ENCODE assay signal across 10 cellular contexts in the genomic region with DNA sequence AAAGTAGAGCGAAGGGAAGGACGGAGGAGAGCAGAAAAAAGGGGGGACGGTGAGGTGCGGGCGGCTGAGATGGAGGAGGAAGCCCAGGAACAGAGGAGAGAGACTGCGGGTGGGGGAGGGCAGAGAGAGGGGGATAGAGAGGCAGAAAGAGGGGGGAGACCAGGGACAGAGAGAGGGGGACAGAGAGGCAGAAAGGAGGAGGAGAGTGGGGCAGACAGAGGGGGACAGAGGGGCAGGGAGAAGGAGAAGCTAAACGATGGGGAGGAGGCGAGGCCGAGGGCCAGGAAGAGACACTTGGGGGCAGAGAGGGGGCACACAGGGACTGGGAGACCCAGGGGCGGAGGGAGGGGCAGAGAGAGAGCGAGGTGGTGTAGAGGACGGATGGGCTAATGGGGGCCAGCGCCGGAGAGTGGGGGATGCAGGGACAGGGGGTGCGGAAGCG. TPM values are rescaled to one million over a fixed set of nuclear protein-coding genes. Genes with fewer than 3 reads are reported as not detected.
A peak's percentile ranks its signal among the peaks of the same experiment; 100 is the strongest.
DNase-seq lines count a peak whose midpoint lies in the region; ATAC-seq, FAIRE-seq and TF ChIP-seq lines count a peak whose summit lies in the region.
"Had no signal": no experiment of that assay in that cellular context is flagged by ENCODE, and none has a peak within 500 bp of the region (broad histone marks: within the 10 kb centered on the region; RNA-seq: fewer than 3 reads in every experiment).

No MANE protein-coding gene starts in this region.

- peaks cover 5 to 12% of the 10 kb centered on the region in 2 experiments for H4K20me1 ChIP-seq in H1 (replicated peaks in 1 of 2; ENCODE audit: control insufficient read depth in 1 of 2, insufficient read depth in 2 of 2, low read length in 2 of 2)

- no peak overlapping the region; the same call in 1 of the 2 replicates for H4K8ac ChIP-seq in H1 (ENCODE audit: extremely low read depth, insufficient read depth, low read length)

- no peak for FAIRE-seq in H1 (lab: Jason Lieb, UNC)

- H3K4me1 ChIP-seq in ACC112 (ENCODE audit: control insufficient read depth, insufficient read depth, low read length, unreplicated experiment) (no peaks in the 10 kb centered on the region), H1 (replicated peaks in 1 of 4; ENCODE audit: control insufficient read depth in 3 of 4, insufficient read depth in 4 of 4, low read length in 3 of 4) (peaks cover 6 to 36% (median 19%) of the 10 kb centered on the region in 4 experiments)

- peak overlapping the region; percentile 93; the same call in 1 of the 2 replicates for H2BK12ac ChIP-seq in H1 (ENCODE audit: low read depth, low read length)

- no peak overlapping the region for H2BK20ac ChIP-seq in H1 (ENCODE audit: low read length)

- POLR2A ChIA-PET in H1 (lab: Charles Lee; ENCODE audit: partially characterized antibody): interaction anchor here (0.5 to 1.7 kb wide), 11 partner anchors 9 to 1456 kb away, joined by 3 to 7 read pairs (median 4); a partner anchor contains a TSS

- no peak overlapping the region for H4K91ac ChIP-seq in H1 (replicated peaks; ENCODE audit: insufficient read length, low read length)

- peaks cover 46% of the 10 kb centered on the region for H3K4me1 Mint-ChIP-seq in HFFc6 (ENCODE audit: low read depth)
- peaks cover 20 to 29% of the 10 kb centered on the region in 2 donors for H3K4me1 Mint-ChIP-seq in natural killer cell treated with Interleukin-12 subunit alpha and Interleukin-12 subunit beta and Interleukin-15 and Interleukin-18, amount 100 ng/mL, for 72 hours (ENCODE audit: low read depth in 2 of 2)

- H3K4me2 ChIP-seq in H1 (ENCODE audit: insufficient read depth in 1 of 2, low read depth in 2 of 2, low read length in 2 of 2): peak overlapping the region; percentile 92 to 96

- H2BK15ac ChIP-seq in H1 (ENCODE audit: low read length): no peak overlapping the region

- TF ChIP-seq CTCF in HFFc6 (IDR thresholded peaks at IDR 0.05): no peak
- no peak for TF ChIP-seq CTCF in H1 (IDR thresholded peaks at IDR 0.05; ENCODE audit: control extremely low read depth in 1 of 3, insufficient read depth in 1 of 3, low read depth in 1 of 3, low read length in 3 of 3)

- no peak for TF ChIP-seq POLR2A in H1 (IDR thresholded peaks at IDR 0.05; ENCODE audit: control extremely low read depth in 1 of 2, low read depth in 2 of 2, low read length in 2 of 2)

- H3K4me3 Mint-ChIP-seq in HFFc6: peak overlapping the region; percentile 89
- H3K4me3 Mint-ChIP-seq in natural killer cell treated with Interleukin-12 subunit alpha and Interleukin-12 subunit beta and Interleukin-15 and Interleukin-18, amount 100 ng/mL, for 72 hours: peak overlapping the region; percentile 58

- H3K23ac ChIP-seq in H1 (ENCODE audit: insufficient read length): no peak overlapping the region

- H3K36me3 ChIP-seq in ACC112 (ENCODE audit: insufficient read depth, low read length) (no peaks in the 10 kb centered on the region), H1 (ENCODE audit: control insufficient read depth in 2 of 4, insufficient read depth in 4 of 4, low read length in 3 of 4) (peaks cover 0 to 3% (median 0%) of the 10 kb centered on the region in 4 experiments; a peak in 1 of 8 replicates), MG63 (no peaks in the 10 kb centered on the region)
- H3K36me3 ChIP-seq: left lung had no signal

- H3K79me1 ChIP-seq in H1 (ENCODE audit: low read depth, low read length): no peaks in the 10 kb centered on the region

- H3K36me3 Mint-ChIP-seq in HFFc6 (ENCODE audit: low read depth): peaks cover 8% of the 10 kb centered on the region
- H3K36me3 Mint-ChIP-seq in natural killer cell treated with Interleukin-12 subunit alpha and Interleukin-12 subunit beta and Interleukin-15 and Interleukin-18, amount 100 ng/mL, for 72 hours: peaks cover 19% of the 10 kb centered on the region

- no peak overlapping the region for H2AFZ ChIP-seq in ACC112 (ENCODE audit: low read length, unreplicated experiment)
- no peak overlapping the region for H2AFZ ChIP-seq in H1 (ENCODE audit: low read length)

- DNase-seq in HFFc6: no peak
- peak in 1 of 2 experiments; percentile 64 for DNase-seq in H1 (ENCODE audit: low read depth in 1 of 2, low spot score in 2 of 2)
- no peak for DNase-seq in natural killer cell treated with Interleukin-12 subunit alpha and Interleukin-12 subunit beta and Interleukin-15 and Interleukin-18, amount 100 ng/mL, for 72 hours (ENCODE audit: low spot score)
- no peak for DNase-seq in MG63
- DNase-seq in effector CD8-positive, alpha-beta T cell (lab: John Stamatoyannopoulos, UW): no peak
- no peak for DNase-seq in NCI-H2196 (lab: John Stamatoyannopoulos, UW; ENCODE audit: unreplicated experiment)
- DNase-seq: EL, left lung had no signal

- H3K9me3 ChIP-seq in H1 (ENCODE audit: insufficient read depth in 2 of 2, low read depth in 1 of 2, low read length in 1 of 2) (no peaks in the 10 kb centered on the region), MG63 (no peaks in the 10 kb centered on the region)
- H3K9me3 ChIP-seq: left lung had no signal

- ATAC-seq in natural killer cell treated with Interleukin-12 subunit alpha and Interleukin-12 subunit beta and Interleukin-15 and Interleukin-18, amount 100 ng/mL, for 72 hours: no peak
- no peak for ATAC-seq in GM19035 (IDR thresholded peaks at IDR 0.05; ENCODE audit: unreplicated experiment)
- ATAC-seq: left lung had no signal

- H3K27me3 ChIP-seq in ACC112 (ENCODE audit: insufficient read depth, low read length) (peaks cover 36% of the 10 kb centered on the region), H1 (replicated peaks in 1 of 4; ENCODE audit: control insufficient read depth in 3 of 4, extremely low read depth in 1 of 4, insufficient read depth in 3 of 4, low read length in 3 of 4) (peaks cover 36 to 76% (median 73%) of the 10 kb centered on the region in 4 experiments), MG63 (peaks cover 90% of the 10 kb centered on the region)

- CTCF ChIA-PET in H1 (lab: Charles Lee; ENCODE audit: partially characterized antibody): interaction anchor here (0.6 to 1.3 kb wide), 3 partner anchors 10 to 27 kb away, joined by 3 read pairs; no protein-coding TSS in a partner anchor

- H3K18ac ChIP-seq in H1 (ENCODE audit: extremely low read depth, low read length): peak overlapping the region; percentile 87

- TF ChIP-seq EP300 in H1 (IDR thresholded peaks at IDR 0.05; ENCODE audit: borderline replicate concordance in 1 of 2, low read depth in 2 of 2, low read length in 2 of 2): no peak

- peaks cover 36% of the 10 kb centered on the region for H3K23me2 ChIP-seq in H1 (ENCODE audit: low read depth, low read length)

- H3K27me3 Mint-ChIP-seq in HFFc6 (ENCODE audit: insufficient read depth): peaks cover 33% of the 10 kb centered on the region
- H3K27me3 Mint-ChIP-seq in natural killer cell treated with Interleukin-12 subunit alpha and Interleukin-12 subunit beta and Interleukin-15 and Interleukin-18, amount 100 ng/mL, for 72 hours: peaks cover 68 to 84% of the 10 kb centered on the region in 2 donors

- H3K27ac Mint-ChIP-seq in HFFc6: peak overlapping the region; percentile 5; the same call in 1 of the 2 replicates
- no peak overlapping the region for H3K27ac Mint-ChIP-seq in natural killer cell treated with Interleukin-12 subunit alpha and Interleukin-12 subunit beta and Interleukin-15 and Interleukin-18, amount 100 ng/mL, for 72 hours

- H3K79me2 ChIP-seq in ACC112 (ENCODE audit: control insufficient read depth, insufficient read depth, low read length, unreplicated experiment): peaks cover 3% of the 10 kb centered on the region
- H3K79me2 ChIP-seq in H1 (ENCODE audit: control insufficient read depth in 1 of 2, insufficient read depth in 2 of 2, low read length in 2 of 2): no peaks in the 10 kb centered on the region

- no peak overlapping the region for H2BK5ac ChIP-seq in H1 (ENCODE audit: low read depth, low read length)

- no peak overlapping the region for H3K4ac ChIP-seq in H1 (replicated peaks; ENCODE audit: insufficient read length, low read depth, low read length)

- peak overlapping the region; percentile 78 for H3K4me3 ChIP-seq in ACC112 (ENCODE audit: low read depth, low read length)
- H3K4me3 ChIP-seq in H1 (ENCODE audit: extremely low read depth in 1 of 4, insufficient read depth in 2 of 4, low read depth in 3 of 4, low read length in 4 of 4): peak overlapping the region; percentile 41 to 75 (median 58)
- H3K4me3 ChIP-seq in MG63: no peak overlapping the region

- TF ChIP-seq RAD21 in H1 (IDR thresholded peaks at IDR 0.05 in 1 of 2, conservative IDR thresholded peaks at IDR 0.05 in 1 of 2; ENCODE audit: low read depth in 2 of 2, low read length in 2 of 2): no peak

- no peak overlapping the region for H3K56ac ChIP-seq in H1 (replicated peaks; ENCODE audit: insufficient read length, low read depth, low read length)

- H2BK120ac ChIP-seq in H1 (replicated peaks; ENCODE audit: low read depth, low read length): no peak overlapping the region

- H4K5ac ChIP-seq in H1 (ENCODE audit: insufficient read length, low read depth, low read length): no peak overlapping the region

- no peak overlapping the region; a peak in 1 of 7 replicates for H3K9ac ChIP-seq in H1 (replicated peaks in 1 of 4; ENCODE audit: extremely low read depth in 1 of 4, low read depth in 3 of 4, low read length in 3 of 4)

- no peak overlapping the region for H2AK5ac ChIP-seq in H1 (ENCODE audit: low read depth, low read length)

- H3K27ac ChIP-seq in ACC112 (ENCODE audit: low read depth, low read length) (no peak overlapping the region), H1 (ENCODE audit: low read depth, low read length) (no peak overlapping the region)
- H3K27ac ChIP-seq: left lung had no signal

- no peaks in the 10 kb centered on the region for H3K9me3 Mint-ChIP-seq in HFFc6
- H3K9me3 Mint-ChIP-seq in natural killer cell treated with Interleukin-12 subunit alpha and Interleukin-12 subunit beta and Interleukin-15 and Interleukin-18, amount 100 ng/mL, for 72 hours: no peaks in the 10 kb centered on the region

- WGBS in H1 (ENCODE audit: extremely low coverage in 1 of 2, insufficient coverage in 1 of 2, insufficient read length in 1 of 2, insufficient replicate concordance in 2 of 2, low coverage in 1 of 2, low lambda C conversion rate in 2 of 2, missing lambda C conversion rate in 1 of 2), 2 experiments: 11% methylated on average over 2 of the region's 16 CpGs; no CpG with 5 or more reads in 1 of the 2 experiments

- no peak overlapping the region for H3K14ac ChIP-seq in H1 (ENCODE audit: insufficient read length)

RNA-seq across cellular contexts. Expression of a gene that starts 0.7 kb away (rescaled TPM):
- 10 to 100 TPM; 34.1 to 50.3 (median 46.3) TPM for total RNA-seq in HFFc6 (2021; fragmentation: NEBNext Ultra II Directional; extraction: Animal tissue kit (Norgen Biotek cat#: 25700))
- total RNA-seq in H1 (2021; fragmentation: NEBNext Ultra II Directional; extraction: Animal tissue kit (Norgen Biotek cat#: 25700)): 27.4 and 28.2 TPM in 2 replicates
- 24.5 and 34.0 TPM in 2 replicates for polyA plus RNA-seq in H1 (2011; rRNA removed)
- 25.2 TPM for polyA plus RNA-seq in H1 (2011; cell fraction: cytosol; rRNA removed)
- 40.6 TPM for polyA plus RNA-seq in H1 (2011; cell fraction: nucleus; rRNA removed)
- 21.5 to 39.7 TPM (median 35.7 TPM) in 4 replicates for polyA plus RNA-seq in H1 (2012, experiment 1 of 2)
- polyA plus RNA-seq in H1 (2012, experiment 2 of 2): 30.6 TPM
- polyA plus RNA-seq in H1 (2013, experiment 1 of 2): 36.7 TPM
- 36.5 TPM for polyA plus RNA-seq in H1 (2013, experiment 2 of 2)
- 11.1 TPM in 2 replicates for polyA minus RNA-seq in H1 (2011; rRNA and poly(A)+ RNA removed)
- 12.3 TPM for polyA minus RNA-seq in H1 (2011; cell fraction: cytosol; rRNA and poly(A)+ RNA removed)
- polyA minus RNA-seq in H1 (2011; cell fraction: nucleus; rRNA and poly(A)+ RNA removed): 11.0 TPM
- total RNA-seq in natural killer cell treated with Interleukin-12 subunit alpha and Interleukin-12 subunit beta and Interleukin-15 and Interleukin-18, amount 100 ng/mL, for 72 hours: not detected
- total RNA-seq in MG63 (2014; rRNA removed; shearing (Covaris generic); ENCODE audit: low replicate concordance): 0.56 TPM in 1 of 2 replicates, not detected in the other

RNA-seq across cellular contexts. Expression of a gene that starts 53.1 kb away (rescaled TPM):
- total RNA-seq in HFFc6 (2021; fragmentation: NEBNext Ultra II Directional; extraction: Animal tissue kit (Norgen Biotek cat#: 25700)): not detected
- total RNA-seq in H1 (2021; fragmentation: NEBNext Ultra II Directional; extraction: Animal tissue kit (Norgen Biotek cat#: 25700)): 7.3 and 8.3 TPM in 2 replicates
- 12.4 and 15.7 TPM in 2 replicates for polyA plus RNA-seq in H1 (2011; rRNA removed)
- polyA plus RNA-seq in H1 (2011; cell fraction: cytosol; rRNA removed): 9.3 TPM
- polyA plus RNA-seq in H1 (2011; cell fraction: nucleus; rRNA removed): 16.6 TPM
- polyA plus RNA-seq in H1 (2012, experiment 1 of 2): 7.1 to 14.9 TPM (median 11.4 TPM) in 4 replicates
- 6.9 TPM for polyA plus RNA-seq in H1 (2012, experiment 2 of 2)
- 6.6 TPM for polyA plus RNA-seq in H1 (2013, experiment 1 of 2)
- 6.1 TPM for polyA plus RNA-seq in H1 (2013, experiment 2 of 2)
- 27.9 and 30.5 TPM in 2 replicates for polyA minus RNA-seq in H1 (2011; rRNA and poly(A)+ RNA removed)
- 12.6 TPM for polyA minus RNA-seq in H1 (2011; cell fraction: cytosol; rRNA and poly(A)+ RNA removed)
- polyA minus RNA-seq in H1 (2011; cell fraction: nucleus; rRNA and poly(A)+ RNA removed): 9.7 TPM
- not detected for total RNA-seq in natural killer cell treated with Interleukin-12 subunit alpha and Interleukin-12 subunit beta and Interleukin-15 and Interleukin-18, amount 100 ng/mL, for 72 hours
- total RNA-seq in MG63 (2014; rRNA removed; shearing (Covaris generic); ENCODE audit: low replicate concordance): not detected in 2 replicates

Comparison
In these comparisons a context has a peak if more than half of its experiments do, and no peak if none do; other contexts are left out.
1. RNA of a gene that starts 0.7 kb away (total RNA-seq): 34.1 to 50.3 TPM in HFFc6 and 27.4 to 28.2 TPM in H1; 0.56 TPM in MG63 and not detected in natural killer cell treated with Interleukin-12 subunit alpha and Interleukin-12 subunit beta and Interleukin-15 and Interleukin-18, amount 100 ng/mL, for 72 hours; every median in the first group is over 10 times any median in the second.